12 cellular contexts compared by ENCODE assay signal in the genomic region with DNA sequence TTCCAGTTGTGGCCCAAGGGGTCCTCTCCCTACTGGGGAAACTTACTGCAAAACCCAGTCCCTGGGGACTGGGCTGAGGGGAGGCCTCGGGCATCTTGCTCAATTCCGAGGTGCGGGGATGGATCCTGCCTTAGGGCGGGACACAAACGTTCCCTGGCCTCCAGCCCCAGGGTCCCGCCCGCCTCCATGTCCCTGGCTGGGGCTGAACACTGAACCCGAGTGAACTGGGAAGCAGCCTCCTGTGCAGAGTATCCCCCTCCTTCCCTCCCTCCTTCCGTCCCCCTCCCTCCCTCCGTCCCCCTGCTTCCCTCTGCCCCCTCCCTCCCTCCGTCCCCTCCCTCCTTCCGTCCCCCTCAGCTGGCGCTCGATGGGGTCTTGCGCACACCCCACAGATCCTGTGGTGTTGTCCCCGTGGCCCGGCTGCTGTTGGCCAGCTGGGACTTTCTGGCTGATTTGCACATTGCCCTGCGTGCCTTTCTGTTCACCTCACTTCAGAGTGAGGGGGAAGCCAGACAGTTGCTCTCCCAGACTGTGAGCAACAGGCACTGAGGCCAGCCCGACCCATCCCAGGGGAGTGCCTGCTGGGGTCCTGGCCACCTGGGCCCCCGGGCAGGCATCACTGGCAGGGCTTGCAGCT. TPM values are rescaled to one million over a fixed set of nuclear protein-coding genes. Genes with fewer than 3 reads are reported as not detected.
DNase-seq lines count a peak whose midpoint lies in the region; ATAC-seq, FAIRE-seq and TF ChIP-seq lines count a peak whose summit lies in the region.
"Had no signal": no experiment of that assay in that cellular context is flagged by ENCODE, and none has a peak within 500 bp of the region (broad histone marks: within the 10 kb centered on the region; RNA-seq: fewer than 3 reads in every experiment).

No MANE protein-coding gene starts in this region.

- POLR2A ChIA-PET in naive thymus-derived CD4-positive, alpha-beta T cell (lab: Charles Lee): interaction anchor here (1.3 kb wide), 1 partner anchor 9 kb away, joined by 3 read pairs; no protein-coding TSS in a partner anchor

- ATAC-seq in stimulated activated naive B cell treated with anti-CD40 and anti-IgM and Interleukin-4, amounts not matched to agents 10 μg/mL and 1 μg/mL and 100 μg/mL, for 72 hours (replicated peaks): peak; percentile 39 to 42
- ATAC-seq in SK-N-SH treated with all-trans-retinoic acid at 6 μM for 48 hours: no peak
- no peak for ATAC-seq in naive thymus-derived CD4-positive, alpha-beta T cell

- peaks cover 76% of the 10 kb centered on the region for H3K4me1 ChIP-seq in mammary epithelial cell (ENCODE audit: insufficient read depth, low read length)
- peaks cover 0 to 14% of the 10 kb centered on the region in 2 donors for H3K4me1 ChIP-seq in naive thymus-derived CD4-positive, alpha-beta T cell (ENCODE audit: control insufficient read depth in 2 of 2, insufficient read depth in 2 of 2, low read length in 2 of 2)

- H3K9me3 ChIP-seq in mammary epithelial cell (replicated peaks; ENCODE audit: insufficient read depth, low read length): no peaks in the 10 kb centered on the region
- no peaks in the 10 kb centered on the region for H3K9me3 ChIP-seq in naive thymus-derived CD4-positive, alpha-beta T cell (ENCODE audit: control insufficient read depth in 2 of 3, low read length in 3 of 3)

- CTCF ChIA-PET in mammary epithelial cell (lab: Charles Lee; ENCODE audit: low non-redundant PET): no interaction called here
- CTCF ChIA-PET in naive thymus-derived CD4-positive, alpha-beta T cell (lab: Charles Lee): no interaction called here

- no peak overlapping the region for H3K4me3 Mint-ChIP-seq in stimulated activated naive B cell treated with anti-CD40 and anti-IgM and Interleukin-4, amounts not matched to agents 10 μg/mL and 1 μg/mL and 100 μg/mL, for 72 hours
- no peak overlapping the region for H3K4me3 Mint-ChIP-seq in naive thymus-derived CD4-positive, alpha-beta T cell
- H3K4me3 Mint-ChIP-seq: activated naive CD8-positive, alpha-beta T cell had no signal

- no peaks in the 10 kb centered on the region for H3K27me3 Mint-ChIP-seq in stimulated activated naive B cell treated with anti-CD40 and anti-IgM and Interleukin-4, amounts not matched to agents 10 μg/mL and 1 μg/mL and 100 μg/mL, for 72 hours
- H3K27me3 Mint-ChIP-seq in naive thymus-derived CD4-positive, alpha-beta T cell: no peaks in the 10 kb centered on the region
- H3K27me3 Mint-ChIP-seq: activated naive CD8-positive, alpha-beta T cell had no signal

- TF ChIP-seq CTCF in mammary epithelial cell (conservative IDR thresholded peaks at IDR 0.05 in 1 of 2, IDR thresholded peaks at IDR 0.05 in 1 of 2; ENCODE audit: extremely low read depth in 1 of 2, insufficient read depth in 1 of 2, low read depth in 1 of 2, low read length in 2 of 2): no peak

- H3K27ac Mint-ChIP-seq in stimulated activated naive B cell treated with anti-CD40 and anti-IgM and Interleukin-4, amounts not matched to agents 10 μg/mL and 1 μg/mL and 100 μg/mL, for 72 hours: peak overlapping the region; percentile 76
- H3K27ac Mint-ChIP-seq in naive thymus-derived CD4-positive, alpha-beta T cell: no peak overlapping the region
- H3K27ac Mint-ChIP-seq: activated naive CD8-positive, alpha-beta T cell had no signal

- in situ Hi-C loops in mammary epithelial cell (cut with MboI; ENCODE audit: low sequenced_read_pairs in 2 of 2): loop anchor here in 1 of 2 donors (25.0 kb wide), 1 partner anchor 324 kb away; the partner anchor contains the start of genes FAHD1 and HAGH

- no peaks in the 10 kb centered on the region for H4K20me1 ChIP-seq in mammary epithelial cell (ENCODE audit: insufficient read depth, low read length)

- H3K79me2 ChIP-seq in mammary epithelial cell (ENCODE audit: insufficient read depth, low read length): peaks cover 92% of the 10 kb centered on the region

- no peaks in the 10 kb centered on the region for H3K27me3 ChIP-seq in mammary epithelial cell (ENCODE audit: insufficient read depth, low read length)
- H3K27me3 ChIP-seq in layer of hippocampus (ENCODE audit: control insufficient read depth, insufficient read depth, low read length): no peaks in the 10 kb centered on the region
- H3K27me3 ChIP-seq in naive thymus-derived CD4-positive, alpha-beta T cell (ENCODE audit: control insufficient read depth in 2 of 2, insufficient read depth in 2 of 2, low read length in 2 of 2): no peaks in the 10 kb centered on the region

- H3K9ac ChIP-seq in mammary epithelial cell (ENCODE audit: insufficient read depth, low read length): no peak overlapping the region

- H3K36me3 Mint-ChIP-seq in stimulated activated naive B cell treated with anti-CD40 and anti-IgM and Interleukin-4, amounts not matched to agents 10 μg/mL and 1 μg/mL and 100 μg/mL, for 72 hours: peaks cover 10 to 21% of the 10 kb centered on the region in 2 donors
- peaks cover 0 to 10% (median 0%) of the 10 kb centered on the region in 5 donors for H3K36me3 Mint-ChIP-seq in naive thymus-derived CD4-positive, alpha-beta T cell
- H3K36me3 Mint-ChIP-seq: activated naive CD8-positive, alpha-beta T cell had no signal

- H3K9me3 Mint-ChIP-seq in stimulated activated naive B cell treated with anti-CD40 and anti-IgM and Interleukin-4, amounts not matched to agents 10 μg/mL and 1 μg/mL and 100 μg/mL, for 72 hours: no peaks in the 10 kb centered on the region
- no peaks in the 10 kb centered on the region for H3K9me3 Mint-ChIP-seq in naive thymus-derived CD4-positive, alpha-beta T cell

- intact Hi-C loops in mammary epithelial cell (cut with micrococcal nuclease): loop anchor here (5.0 kb wide), 1 partner anchor 51 kb away; the partner anchor contains the start of genes BRICD5 and PGP
- intact Hi-C loops in naive thymus-derived CD4-positive, alpha-beta T cell (cut with micrococcal nuclease): no loop called here

- H3K4me3 ChIP-seq in mammary epithelial cell (replicated peaks in 1 of 3; ENCODE audit: insufficient read depth in 1 of 3, low read depth in 2 of 3, low read length in 3 of 3): no peak overlapping the region
- H3K4me3 ChIP-seq in naive thymus-derived CD4-positive, alpha-beta T cell (ENCODE audit: low read length): no peak overlapping the region

- H3K4me1 Mint-ChIP-seq in stimulated activated naive B cell treated with anti-CD40 and anti-IgM and Interleukin-4, amounts not matched to agents 10 μg/mL and 1 μg/mL and 100 μg/mL, for 72 hours: peaks cover 31 to 66% of the 10 kb centered on the region in 2 donors
- H3K4me1 Mint-ChIP-seq in naive thymus-derived CD4-positive, alpha-beta T cell: peaks cover 14 to 25% (median 20%) of the 10 kb centered on the region in 7 donors

- WGBS in mammary epithelial cell (ENCODE audit: low coverage, missing lambda C conversion rate): 47% methylated on average over 9 of the region's 20 CpGs

- peak overlapping the region; percentile 72 for H3K4me2 ChIP-seq in mammary epithelial cell (ENCODE audit: insufficient read depth, low read depth, low read length)

- dilution Hi-C loops in mammary epithelial cell (cut with HindIII; ENCODE audit: low sequenced_read_pairs): loop anchor here (5.0 to 10.0 kb wide), 5 partner anchors 84 to 704 kb away; partner anchors contain the start of genes RNF151 and RPS2

- BruUV-seq in mammary epithelial cell (replicated peaks; lab: Mats Ljungman, UMichigan): no TSS peak

- peaks cover 1% of the 10 kb centered on the region for H3K36me3 ChIP-seq in mammary epithelial cell (ENCODE audit: insufficient read depth, low read length)
- H3K36me3 ChIP-seq in naive thymus-derived CD4-positive, alpha-beta T cell (ENCODE audit: control insufficient read depth in 2 of 3, insufficient read depth in 3 of 3, low read length in 3 of 3): peaks cover 0 to 5% (median 3%) of the 10 kb centered on the region in 3 experiments

- no peak for DNase-seq in GM18507 (ENCODE audit: extremely low spot score, insufficient read length, low read depth)
- DNase-seq in mammary epithelial cell: no peak
- DNase-seq in stimulated activated naive B cell treated with anti-CD40 and anti-IgM and Interleukin-4, amounts not matched to agents 10 μg/mL and 1 μg/mL and 100 μg/mL, for 72 hours: no peak
- no peak for DNase-seq in activated CD8-positive, alpha-beta memory T cell treated with anti-CD3 and anti-CD28 coated beads, Interleukin-2, amount 50 U/mL, for 4 hours
- DNase-seq in naive thymus-derived CD4-positive, alpha-beta T cell: no peak
- DNase-seq in SW480 (ENCODE audit: low spot score): no peak
- DNase-seq: DMS79, MV-4-11, OCI-M1 had no signal

- peak overlapping the region; percentile 35 for H3K27ac ChIP-seq in mammary epithelial cell (ENCODE audit: insufficient read depth, low read depth, low read length)
- H3K27ac ChIP-seq in layer of hippocampus (ENCODE audit: low read depth, low read length): peak overlapping the region; percentile 18
- H3K27ac ChIP-seq in naive thymus-derived CD4-positive, alpha-beta T cell (ENCODE audit: low read depth, low read length): no peak overlapping the region

- no peak overlapping the region for H2AFZ ChIP-seq in mammary epithelial cell (ENCODE audit: low read depth, low read length)

- FAIRE-seq in GM18507 (lab: Jason Lieb, UNC): peak; percentile 33

TF ChIP-seq in SK-N-SH treated with all-trans-retinoic acid at 6 μM for 48 hours, 23 proteins besides CTCF, POLR2A, EP300 and RAD21 (continues in another document):
- TF ChIP-seq ZFP30 (CRISPR knock-in tag; IDR thresholded peaks at IDR 0.05) (no peak), BACH2 (CRISPR knock-in tag; IDR thresholded peaks at IDR 0.05; ENCODE audit: borderline replicate concordance) (no peak)

RNA-seq across cellular contexts. Expression of gene TRAF7, which starts 5.5 kb away (rescaled TPM):
- total RNA-seq in mammary epithelial cell: 100 to 1,000 TPM in 1 of 2 donors, 10 to 100 TPM in 1; 47.5 to 110 TPM
- 65.7 TPM for polyA plus RNA-seq in mammary epithelial cell
- polyA minus RNA-seq in mammary epithelial cell: 54.6 TPM
- total RNA-seq in naive thymus-derived CD4-positive, alpha-beta T cell: 10 to 100 TPM; 30.0 to 58.3 (median 36.7) TPM
- polyA plus RNA-seq in naive thymus-derived CD4-positive, alpha-beta T cell: 1 to 10 TPM; 4.8 to 6.8 TPM

RNA-seq across cellular contexts. Expression of gene RAB26, which starts 12.6 kb away (rescaled TPM):
- total RNA-seq in mammary epithelial cell: 1 to 10 TPM in 1 of 2 donors, under 1 TPM in 1; 0.33 to 1.0 TPM
- polyA plus RNA-seq in mammary epithelial cell: 0.80 TPM
- 0.21 TPM for polyA minus RNA-seq in mammary epithelial cell
- under 1 TPM in 1 of 5 experiments, not detected in 4; 0.86 TPM for total RNA-seq in naive thymus-derived CD4-positive, alpha-beta T cell
- under 1 TPM; 0.29 to 0.66 TPM for polyA plus RNA-seq in naive thymus-derived CD4-positive, alpha-beta T cell

RNA-seq across cellular contexts. Expression of gene PKD1, which starts 25.3 kb away (rescaled TPM):
- 100 to 1,000 TPM; 119 to 133 TPM for total RNA-seq in mammary epithelial cell
- polyA plus RNA-seq in mammary epithelial cell: 28.4 TPM
- polyA minus RNA-seq in mammary epithelial cell: 17.7 TPM
- 100 to 1,000 TPM in 2 of 5 experiments, 10 to 100 TPM in 3; 82.8 to 153 (median 98.3) TPM for total RNA-seq in naive thymus-derived CD4-positive, alpha-beta T cell
- 1 to 10 TPM; 4.9 to 9.8 TPM for polyA plus RNA-seq in naive thymus-derived CD4-positive, alpha-beta T cell

RNA-seq across cellular contexts. Expression of gene CASKIN1, which starts 35.4 kb away (rescaled TPM):
- total RNA-seq in mammary epithelial cell: 1 to 10 TPM in 1 of 2 donors, under 1 TPM in 1; 0.83 to 1.4 TPM
- polyA plus RNA-seq in mammary epithelial cell: 0.09 TPM
- polyA minus RNA-seq in mammary epithelial cell: not detected
- total RNA-seq in naive thymus-derived CD4-positive, alpha-beta T cell: under 1 TPM in 1 of 5 experiments, not detected in 4; 0.19 TPM
- not detected for polyA plus RNA-seq in naive thymus-derived CD4-positive, alpha-beta T cell

RNA-seq across cellular contexts. Expression of gene MLST8, which starts 44.2 kb away (rescaled TPM):
- total RNA-seq in mammary epithelial cell: 10 to 100 TPM; 39.0 to 55.8 TPM
- 68.1 TPM for polyA plus RNA-seq in mammary epithelial cell
- 45.8 TPM for polyA minus RNA-seq in mammary epithelial cell
- total RNA-seq in naive thymus-derived CD4-positive, alpha-beta T cell: 10 to 100 TPM; 25.1 to 41.2 (median 35.5) TPM
- polyA plus RNA-seq in naive thymus-derived CD4-positive, alpha-beta T cell: 10 to 100 TPM; 20.7 to 36.4 TPM

Comparison
In these comparisons a context has a peak if more than half of its experiments do, and no peak if none do; other contexts are left out.
1. ATAC-seq: peak in stimulated activated naive B cell treated with anti-CD40 and anti-IgM and Interleukin-4, amounts not matched to agents 10 μg/mL and 1 μg/mL and 100 μg/mL, for 72 hours (2 of 2); none in SK-N-SH treated with all-trans-retinoic acid at 6 μM for 48 hours (single experiment) and naive thymus-derived CD4-positive, alpha-beta T cell (single experiment).